ENCODE assay signal across 11 cellular contexts in the genomic region with DNA sequence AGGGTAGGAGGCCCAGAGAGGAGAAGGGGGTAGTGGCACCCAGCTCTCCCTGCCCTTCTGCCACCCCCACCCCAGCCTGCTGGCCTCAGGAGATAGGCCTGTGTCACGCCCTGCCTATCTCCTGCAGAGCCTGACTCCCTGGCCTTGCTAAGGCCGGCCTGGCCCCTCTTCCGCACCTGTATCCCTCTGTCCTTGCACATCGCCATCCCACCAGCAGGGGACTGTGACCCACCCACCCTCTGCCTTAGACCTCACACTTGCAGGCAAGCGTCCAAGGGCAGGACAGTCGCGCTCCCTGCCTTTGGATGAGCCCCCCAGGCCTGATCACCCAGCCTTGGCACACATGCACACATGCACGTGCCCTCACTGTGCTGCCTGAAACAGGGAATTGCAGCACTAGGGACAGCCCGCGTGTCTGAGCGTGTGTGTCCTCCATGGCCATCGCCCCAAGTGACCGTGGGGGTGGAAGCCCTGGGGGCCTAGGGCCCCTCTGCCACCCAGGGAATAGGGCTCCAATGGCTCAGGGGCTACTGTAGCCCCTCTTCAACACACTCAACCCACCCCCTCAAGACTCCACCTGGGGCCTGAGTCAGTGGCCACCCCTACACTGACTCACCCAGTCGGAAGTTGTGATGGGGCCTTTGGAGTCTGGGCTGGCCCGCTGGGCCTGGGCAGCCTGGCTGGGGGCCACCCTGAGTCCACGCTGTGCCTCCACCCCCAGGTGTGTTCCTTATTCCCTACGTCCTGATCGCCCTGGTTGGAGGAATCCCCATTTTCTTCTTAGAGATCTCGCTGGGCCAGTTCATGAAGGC. TPM values are rescaled to one million over a fixed set of nuclear protein-coding genes. Genes with fewer than 3 reads are reported as not detected.
DNase-seq lines count a peak whose midpoint lies in the region; ATAC-seq and TF ChIP-seq lines count a peak whose summit lies in the region.
"Had no signal": no experiment of that assay in that cellular context is flagged by ENCODE, and none has a peak within 500 bp of the region (broad histone marks: within the 10 kb centered on the region; RNA-seq: fewer than 3 reads in every experiment).

No MANE protein-coding gene starts in this region.

- H3K9me3 Mint-ChIP-seq in activated CD4-positive, alpha-beta memory T cell treated with anti-CD3 and anti-CD28 coated beads, Interleukin-2, amount 10 ng/mL, durations not matched to agents 7 days and 5 days = no peaks in the 10 kb centered on the region

- no peaks in the 10 kb centered on the region for H3K4me1 ChIP-seq in breast epithelium
- H3K4me1 ChIP-seq in iPS-20b (ENCODE audit: insufficient read depth, low read length) = peaks cover 4% of the 10 kb centered on the region; the same call in 1 of the 2 replicates

- H3K36me3 ChIP-seq in breast epithelium = no peaks in the 10 kb centered on the region
- H3K36me3 ChIP-seq in iPS-20b (ENCODE audit: insufficient read depth, low read depth, low read length) = peaks cover 17% of the 10 kb centered on the region; the same call in 1 of the 2 replicates
- H3K36me3 ChIP-seq: upper lobe of left lung had no signal

- peak; percentile 2 for ATAC-seq in Right ventricle myocardium superior (ENCODE audit: poor library complexity)
- ATAC-seq in HG03469 (IDR thresholded peaks at IDR 0.05; ENCODE audit: unreplicated experiment) = no peak
- no peak for ATAC-seq in HG02623 (IDR thresholded peaks at IDR 0.05; ENCODE audit: unreplicated experiment)

- TF ChIP-seq CTCF in breast epithelium (IDR thresholded peaks at IDR 0.05) = no peak

- CTCF ChIA-PET in activated CD4-positive, alpha-beta memory T cell treated with anti-CD3 and anti-CD28 coated beads, Interleukin-2, amount 10 ng/mL, durations not matched to agents 7 days and 5 days (lab: Charles Lee) = no interaction called here

- H3K27me3 Mint-ChIP-seq in activated CD4-positive, alpha-beta memory T cell treated with anti-CD3 and anti-CD28 coated beads, Interleukin-2, amount 10 ng/mL, durations not matched to agents 7 days and 5 days = peaks cover 6% of the 10 kb centered on the region

- TF ChIP-seq POLR2A in breast epithelium (IDR thresholded peaks at IDR 0.05) = no peak

- no peak overlapping the region for H3K4me3 Mint-ChIP-seq in activated CD4-positive, alpha-beta memory T cell treated with anti-CD3 and anti-CD28 coated beads, Interleukin-2, amount 10 ng/mL, durations not matched to agents 7 days and 5 days

- H3K9me3 ChIP-seq in breast epithelium (no peaks in the 10 kb centered on the region), iPS-20b (ENCODE audit: insufficient read depth, low read depth, low read length) (no peaks in the 10 kb centered on the region)
- H3K9me3 ChIP-seq: upper lobe of left lung had no signal

- no peak overlapping the region for H3K27ac Mint-ChIP-seq in activated CD4-positive, alpha-beta memory T cell treated with anti-CD3 and anti-CD28 coated beads, Interleukin-2, amount 10 ng/mL, durations not matched to agents 7 days and 5 days

- H3K9ac ChIP-seq in iPS-20b (ENCODE audit: low read depth, low read length) = peak overlapping the region; percentile 32; the same call in 1 of the 2 replicates
- H3K9ac ChIP-seq: KMS-11 had no signal

- DNase-seq in Right ventricle myocardium superior = no peak
- no peak for DNase-seq in cardiac septum (ENCODE audit: low spot score)
- no peak for DNase-seq in breast epithelium (ENCODE audit: low spot score in 2 of 2)
- no peak for DNase-seq in activated CD4-positive, alpha-beta memory T cell treated with anti-CD3 and anti-CD28 coated beads, Interleukin-2, amount 10 ng/mL, durations not matched to agents 7 days and 5 days
- DNase-seq in DMS79 (lab: John Stamatoyannopoulos, UW) = no peak
- DNase-seq: T-helper 1 cell had no signal

- H3K27me3 ChIP-seq in breast epithelium (peaks cover under 1 to 32% of the 10 kb centered on the region in 2 donors), iPS-20b (ENCODE audit: insufficient read depth, low read length) (no peaks in the 10 kb centered on the region)
- H3K27me3 ChIP-seq: upper lobe of left lung had no signal

- POLR2A ChIA-PET in activated CD4-positive, alpha-beta memory T cell treated with anti-CD3 and anti-CD28 coated beads, Interleukin-2, amount 10 ng/mL, durations not matched to agents 7 days and 5 days (lab: Charles Lee) = no interaction called here

- H3K4me1 Mint-ChIP-seq in activated CD4-positive, alpha-beta memory T cell treated with anti-CD3 and anti-CD28 coated beads, Interleukin-2, amount 10 ng/mL, durations not matched to agents 7 days and 5 days = no peaks in the 10 kb centered on the region

- intact Hi-C loops in Right ventricle myocardium superior (cut with DNase I) = no loop called here
- intact Hi-C loops in cardiac septum (cut with DNase I) = no loop called here
- intact Hi-C loops in breast epithelium (cut with DNase I; ENCODE audit: low total_unique reads) = no loop called here

- peak overlapping the region in 1 of 2 donors; percentile 58 for H3K27ac ChIP-seq in breast epithelium
- no peak overlapping the region for H3K27ac ChIP-seq in iPS-20b (ENCODE audit: low read length)
- H3K27ac ChIP-seq: KMS-11, upper lobe of left lung had no signal

- H3K4me3 ChIP-seq in breast epithelium (peak overlapping the region in 2 of 3 donors; percentile 52 to 69), iPS-20b (ENCODE audit: low read length) (peak overlapping the region; percentile 64)

- H3K36me3 Mint-ChIP-seq in activated CD4-positive, alpha-beta memory T cell treated with anti-CD3 and anti-CD28 coated beads, Interleukin-2, amount 10 ng/mL, durations not matched to agents 7 days and 5 days (ENCODE audit: low read depth) = no peaks in the 10 kb centered on the region

RNA-seq across cellular contexts. Expression of a gene that starts 2.1 kb away (rescaled TPM):
- 192 TPM for total RNA-seq in Right ventricle myocardium superior
- 144 TPM for total RNA-seq in cardiac septum
- total RNA-seq in breast epithelium = 10 to 100 TPM in 2 of 3 donors, 1 to 10 TPM in 1; 7.6 to 40.8 (median 18.4) TPM
- total RNA-seq in activated CD4-positive, alpha-beta memory T cell treated with anti-CD3 and anti-CD28 coated beads, Interleukin-2, amount 10 ng/mL, durations not matched to agents 7 days and 5 days = 1 to 10 TPM; 2.9 to 3.0 TPM

RNA-seq across cellular contexts. Expression of a gene that starts 16.2 kb away (rescaled TPM):
- 8.1 TPM for total RNA-seq in Right ventricle myocardium superior
- total RNA-seq in cardiac septum = 7.6 TPM
- total RNA-seq in breast epithelium = 1 to 10 TPM in 1 of 3 donors, under 1 TPM in 2; 0.48 to 1.3 (median 0.73) TPM
- under 1 TPM; 0.60 to 0.96 TPM for total RNA-seq in activated CD4-positive, alpha-beta memory T cell treated with anti-CD3 and anti-CD28 coated beads, Interleukin-2, amount 10 ng/mL, durations not matched to agents 7 days and 5 days

RNA-seq across cellular contexts. Expression of a gene that starts 34.3 kb away (rescaled TPM):
- total RNA-seq in Right ventricle myocardium superior (86.4 TPM), cardiac septum (98.0 TPM), breast epithelium (100 to 1,000 TPM; 120 to 245 (median 129) TPM)
- total RNA-seq in activated CD4-positive, alpha-beta memory T cell treated with anti-CD3 and anti-CD28 coated beads, Interleukin-2, amount 10 ng/mL, durations not matched to agents 7 days and 5 days = 100 to 1,000 TPM; 162 TPM

RNA-seq across cellular contexts. Expression of a gene that starts 34.8 kb away (rescaled TPM):
- total RNA-seq in Right ventricle myocardium superior (14.7 TPM), cardiac septum (15.1 TPM), breast epithelium (10 to 100 TPM; 10.2 to 27.8 (median 10.5) TPM)
- 10 to 100 TPM; 16.5 to 17.6 TPM for total RNA-seq in activated CD4-positive, alpha-beta memory T cell treated with anti-CD3 and anti-CD28 coated beads, Interleukin-2, amount 10 ng/mL, durations not matched to agents 7 days and 5 days

RNA-seq across cellular contexts. Expression of a gene that starts 42.9 kb away (rescaled TPM):
- total RNA-seq in Right ventricle myocardium superior (not detected), cardiac septum (not detected), breast epithelium (under 1 TPM in 2 of 3 donors, not detected in 1; 0.33 to 0.73 TPM)
- total RNA-seq in activated CD4-positive, alpha-beta memory T cell treated with anti-CD3 and anti-CD28 coated beads, Interleukin-2, amount 10 ng/mL, durations not matched to agents 7 days and 5 days = not detected
